Comparison of ENCODE assay signal across 12 cellular contexts in the genomic region with DNA sequence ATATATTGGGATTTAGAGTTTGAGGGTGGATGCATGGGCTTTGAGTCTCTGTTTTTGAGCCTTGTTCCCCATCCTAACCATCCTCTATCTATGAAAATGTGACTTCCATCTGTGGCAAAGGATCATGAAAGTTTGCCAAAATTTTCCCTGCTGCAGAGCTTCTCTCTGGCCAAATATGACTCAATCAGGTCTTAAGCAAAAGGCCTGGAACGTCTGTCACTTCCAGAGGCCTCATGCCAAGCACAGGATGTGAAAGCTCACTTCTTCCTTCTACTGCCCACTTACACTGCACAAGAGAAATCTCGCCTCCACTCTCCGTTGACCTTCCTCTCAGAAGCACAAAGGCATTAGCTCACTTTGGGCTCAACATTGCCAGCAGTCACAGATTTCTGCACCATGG.
DNase-seq lines count a peak whose midpoint lies in the region; ATAC-seq, FAIRE-seq and TF ChIP-seq lines count a peak whose summit lies in the region.
"Had no signal": no experiment of that assay in that cellular context is flagged by ENCODE, and none has a peak within 500 bp of the region (broad histone marks: within the 10 kb centered on the region; RNA-seq: fewer than 3 reads in every experiment).

No MANE protein-coding gene starts in this region.

- H3K9me3 ChIP-seq in astrocyte (ENCODE audit: insufficient read depth, low read depth, low read length): no peaks in the 10 kb centered on the region

- H3K4me1 Mint-ChIP-seq in astrocyte (ENCODE audit: low read depth, unreplicated experiment): no peaks in the 10 kb centered on the region
- H3K4me1 Mint-ChIP-seq: CD4-positive, alpha-beta memory T cell had no signal

- no peaks in the 10 kb centered on the region for H3K9me3 Mint-ChIP-seq in astrocyte (ENCODE audit: unreplicated experiment)

- H3K4me3 Mint-ChIP-seq in astrocyte (ENCODE audit: unreplicated experiment): no peak overlapping the region
- H3K4me3 Mint-ChIP-seq: CD4-positive, alpha-beta memory T cell; type B pancreatic cell had no signal

- TF ChIP-seq CTCF in astrocyte (IDR thresholded peaks at IDR 0.05; ENCODE audit: insufficient read depth, low read depth, low read length): no peak

- no peaks in the 10 kb centered on the region for H3K36me3 ChIP-seq in astrocyte (ENCODE audit: insufficient read depth, low read length)

- in situ Hi-C loops in G401 (cut with HindIII; ENCODE audit: low sequenced_read_pairs): no loop called here

- no peaks in the 10 kb centered on the region for H4K20me1 ChIP-seq in astrocyte (ENCODE audit: insufficient read depth, low read length)

- H3K27ac ChIP-seq in astrocyte (ENCODE audit: low read depth, low read length): no peak overlapping the region

- DNase-seq in G401 (ENCODE audit: low spot score) (peak; percentile 78), astrocyte (ENCODE audit: low read depth) (peak; percentile 66), Right ventricle myocardium superior (peak; percentile 69), skeletal muscle cell (ENCODE audit: low read depth) (peak; percentile 89), middle frontal gyrus (ENCODE audit: extremely low spot score, low spot score) (no peak), NCI-H1105 (lab: John Stamatoyannopoulos, UW) (no peak), NCI-H2227 treated with DMSO at 0.1 percent for 48 hours (lab: John Stamatoyannopoulos, UW) (no peak)
- DNase-seq: CD4-positive, alpha-beta memory T cell had no signal

- H3K27me3 Mint-ChIP-seq in astrocyte (ENCODE audit: low read depth, unreplicated experiment): peaks cover 11% of the 10 kb centered on the region
- H3K27me3 Mint-ChIP-seq: CD4-positive, alpha-beta memory T cell; type B pancreatic cell had no signal

- no peaks in the 10 kb centered on the region for H3K27me3 ChIP-seq in astrocyte (ENCODE audit: insufficient read depth, low read length)

- H3K36me3 Mint-ChIP-seq in astrocyte (ENCODE audit: low read depth, unreplicated experiment): no peaks in the 10 kb centered on the region
- H3K36me3 Mint-ChIP-seq: CD4-positive, alpha-beta memory T cell; type B pancreatic cell had no signal

- H2AFZ ChIP-seq in astrocyte (ENCODE audit: low read depth, low read length): no peak overlapping the region

- no peak overlapping the region for H3K9ac ChIP-seq in astrocyte (ENCODE audit: low read length)

- FAIRE-seq in astrocyte (lab: Jason Lieb, UNC): peak; percentile 13
- FAIRE-seq: endothelial cell of umbilical vein, TTC549 had no signal

- H3K4me1 ChIP-seq in astrocyte (ENCODE audit: insufficient read depth, low read length): no peaks in the 10 kb centered on the region

- no peak overlapping the region for H3K4me2 ChIP-seq in astrocyte (ENCODE audit: low read length)

- H3K79me2 ChIP-seq in astrocyte (ENCODE audit: insufficient read depth, low read length): no peaks in the 10 kb centered on the region

- H3K27ac Mint-ChIP-seq in astrocyte (ENCODE audit: unreplicated experiment): no peak overlapping the region
- H3K27ac Mint-ChIP-seq: CD4-positive, alpha-beta memory T cell; type B pancreatic cell had no signal

- ATAC-seq in Right ventricle myocardium superior (ENCODE audit: poor library complexity): peak; percentile 94
- no peak for ATAC-seq in HG02678 (IDR thresholded peaks at IDR 0.05; ENCODE audit: unreplicated experiment)

- intact Hi-C loops in Right ventricle myocardium superior (cut with DNase I): no loop called here

- H3K4me3 ChIP-seq in astrocyte (ENCODE audit: insufficient read depth, low read depth, low read length) (no peak overlapping the region), skeletal muscle cell (ENCODE audit: low read depth, low read length) (no peak overlapping the region)

Comparison
In these comparisons a context has a peak if more than half of its experiments do, and no peak if none do; other contexts are left out.
1. DNase-seq: peak in G401 (single experiment), astrocyte (single experiment), Right ventricle myocardium superior (single experiment) and skeletal muscle cell (single experiment); none in middle frontal gyrus (single experiment), NCI-H1105 (single experiment) and NCI-H2227 treated with DMSO at 0.1 percent for 48 hours (single experiment).